18 cellular contexts compared by ENCODE assay signal in genomic region chr6:106747139-106747538, GRCh38.
DNase-seq lines count a peak whose midpoint lies in the region; ATAC-seq, FAIRE-seq and TF ChIP-seq lines count a peak whose summit lies in the region.
"Had no signal": no experiment of that assay in that cellular context is flagged by ENCODE, and none has a peak within 500 bp of the region (broad histone marks: within the 10 kb centered on the region; RNA-seq: fewer than 3 reads in every experiment).

No MANE protein-coding gene starts in this region.

- H3K9ac ChIP-seq in OCI-LY1 (ENCODE audit: low read length) (no peak overlapping the region; the same call in 1 of the 2 replicates), keratinocyte (ENCODE audit: control insufficient read depth, extremely low read depth, insufficient read depth, low read length) (peak overlapping the region; percentile 66)

- dilution Hi-C loops in keratinocyte (cut with MboI; ENCODE audit: extremely low pct_ligation_motif_present, low sequenced_read_pairs) = no loop called here

- H3K4me2 ChIP-seq in OCI-LY1 (ENCODE audit: low read length) (no peak overlapping the region), keratinocyte (ENCODE audit: control insufficient read depth, extremely low read depth, insufficient read depth, low read depth, low read length) (peak overlapping the region; percentile 61)

- no peak overlapping the region for H2AFZ ChIP-seq in ACC112 (ENCODE audit: low read length, unreplicated experiment)
- H2AFZ ChIP-seq in OCI-LY1 (ENCODE audit: low read length) = no peak overlapping the region
- H2AFZ ChIP-seq in keratinocyte (ENCODE audit: control insufficient read depth, low read length) = no peak overlapping the region

- H3K79me2 ChIP-seq in ACC112 (ENCODE audit: control insufficient read depth, insufficient read depth, low read length, unreplicated experiment) = no peaks in the 10 kb centered on the region
- H3K79me2 ChIP-seq in OCI-LY1 (ENCODE audit: insufficient read depth, low read length) = no peaks in the 10 kb centered on the region
- H3K79me2 ChIP-seq in keratinocyte (ENCODE audit: control insufficient read depth, insufficient read depth, low read length) = no peaks in the 10 kb centered on the region

- H3K9me3 ChIP-seq in OCI-LY1 (ENCODE audit: low read length) (no peaks in the 10 kb centered on the region), keratinocyte (ENCODE audit: control insufficient read depth, low read depth, low read length) (no peaks in the 10 kb centered on the region)
- H3K9me3 ChIP-seq: left lung, suprapubic skin had no signal

- no peak for ATAC-seq in omental fat pad (ENCODE audit: low FRiP score)
- ATAC-seq in HG03108 (IDR thresholded peaks at IDR 0.05; ENCODE audit: unreplicated experiment) = no peak
- ATAC-seq: naive thymus-derived CD8-positive, alpha-beta T cell; T-helper 17 cell had no signal

- no peak for FAIRE-seq in keratinocyte (lab: Jason Lieb, UNC)
- FAIRE-seq in HTR-8/SVneo (lab: Jason Lieb, UNC) = no peak
- FAIRE-seq: GM18507 had no signal

- H3K4me1 ChIP-seq in ACC112 (ENCODE audit: control insufficient read depth, insufficient read depth, low read length, unreplicated experiment) = peaks cover 14% of the 10 kb centered on the region
- peaks cover 87% of the 10 kb centered on the region for H3K4me1 ChIP-seq in OCI-LY1 (ENCODE audit: insufficient read depth, low read length, severe bottlenecking)
- H3K4me1 ChIP-seq in keratinocyte (ENCODE audit: control insufficient read depth, extremely low read depth, insufficient read depth, low read length) = peaks cover 71% of the 10 kb centered on the region
- H3K4me1 ChIP-seq: suprapubic skin had no signal

- no peaks in the 10 kb centered on the region for H4K20me1 ChIP-seq in OCI-LY1 (ENCODE audit: insufficient read depth, low read length)
- no peaks in the 10 kb centered on the region for H4K20me1 ChIP-seq in keratinocyte (ENCODE audit: control insufficient read depth, extremely low read depth, insufficient read depth, low read length)

- H3K27ac ChIP-seq in ACC112 (ENCODE audit: low read depth, low read length) (peak overlapping the region; percentile 79), OCI-LY1 (ENCODE audit: low read depth, low read length, poor library complexity, severe bottlenecking) (peak overlapping the region; percentile 79), keratinocyte (ENCODE audit: control insufficient read depth, insufficient read depth, low read length) (peak overlapping the region; percentile 72)
- H3K27ac ChIP-seq: coronary artery, suprapubic skin had no signal

- H3K27me3 ChIP-seq in ACC112 (ENCODE audit: insufficient read depth, low read length) = peaks cover 24% of the 10 kb centered on the region
- H3K27me3 ChIP-seq in OCI-LY1 (ENCODE audit: insufficient read depth, low read length) = no peaks in the 10 kb centered on the region
- H3K27me3 ChIP-seq in keratinocyte (ENCODE audit: control insufficient read depth, extremely low read depth, insufficient read depth, low read length) = no peaks in the 10 kb centered on the region
- H3K27me3 ChIP-seq: left lung, suprapubic skin had no signal

- no peaks in the 10 kb centered on the region for H3K9me1 ChIP-seq in keratinocyte (ENCODE audit: control insufficient read depth, extremely low read depth, insufficient read depth, low read length)

- H3F3A ChIP-seq in OCI-LY1 (ENCODE audit: insufficient read depth, low read length) = 0 out of 2 replicates have a peak, but pooled peaks cover 5% of the 10 kb centered on the region

- H3K36me3 ChIP-seq in ACC112 (ENCODE audit: insufficient read depth, low read length) (no peaks in the 10 kb centered on the region), OCI-LY1 (ENCODE audit: insufficient read depth, low read length) (no peaks in the 10 kb centered on the region; the same call in 1 of the 2 replicates), keratinocyte (ENCODE audit: control insufficient read depth in 2 of 2, extremely low read depth in 1 of 2, insufficient read depth in 2 of 2, low read length in 2 of 2) (no peaks in the 10 kb centered on the region)
- H3K36me3 ChIP-seq: left lung, suprapubic skin had no signal

- no peaks in the 10 kb centered on the region for H3K9me2 ChIP-seq in OCI-LY1 (ENCODE audit: low read depth, low read length)

- H3K4me3 ChIP-seq in ACC112 (ENCODE audit: low read depth, low read length) (no peak overlapping the region), OCI-LY1 (ENCODE audit: low read depth, low read length, poor library complexity, severe bottlenecking) (no peak overlapping the region), keratinocyte (ENCODE audit: control insufficient read depth in 2 of 3, extremely low read depth in 1 of 3, insufficient read depth in 2 of 3, low read depth in 1 of 3, low read length in 3 of 3) (no peak overlapping the region)
- H3K4me3 ChIP-seq: coronary artery, left lung, suprapubic skin had no signal

- TF ChIP-seq CTCF in OCI-LY1 (IDR thresholded peaks at IDR 0.05; ENCODE audit: low read length) (no peak), keratinocyte (optimal IDR thresholded peaks at IDR 0.05 in 1 of 3, IDR thresholded peaks at IDR 0.05 in 1 of 3, conservative IDR thresholded peaks at IDR 0.05 in 1 of 3; ENCODE audit: extremely low read depth in 1 of 3, insufficient read depth in 2 of 3, low read length in 3 of 3) (no peak), omental fat pad (IDR thresholded peaks at IDR 0.05) (no peak)

- peak; percentile 62 for DNase-seq in NCI-H146 treated with DMSO at 0.1 percent for 48 hours (lab: John Stamatoyannopoulos, UW; ENCODE audit: unreplicated experiment)
- DNase-seq in keratinocyte (ENCODE audit: low read depth, low spot score) = peak; percentile 55
- DNase-seq in HTR-8/SVneo (ENCODE audit: insufficient read length, low spot score) = no peak
- no peak for DNase-seq in omental fat pad (ENCODE audit: low spot score)
- DNase-seq in mucosa of gallbladder (ENCODE audit: low spot score) = no peak
- DNase-seq: activated gamma-delta T cell; anterior cingulate cortex; hippocampal formation; left lung; naive thymus-derived CD8-positive, alpha-beta T cell; NCI-H2227 treated with DMSO at 0.1 percent for 48 hours; T-helper 17 cell had no signal

Comparison
In these comparisons a context has a peak if more than half of its experiments do, and no peak if none do; other contexts are left out.
1. DNase-seq: peak in NCI-H146 treated with DMSO at 0.1 percent for 48 hours (single experiment) and keratinocyte (single experiment); none in HTR-8/SVneo (single experiment), omental fat pad (single experiment) and mucosa of gallbladder (single experiment).
2. Peak in every context shown above with its lines, with median percentiles within 50 percentile points of each other: H3K27ac ChIP-seq.